Comparison of ENCODE assay signal across 18 cellular contexts in the genomic region with DNA sequence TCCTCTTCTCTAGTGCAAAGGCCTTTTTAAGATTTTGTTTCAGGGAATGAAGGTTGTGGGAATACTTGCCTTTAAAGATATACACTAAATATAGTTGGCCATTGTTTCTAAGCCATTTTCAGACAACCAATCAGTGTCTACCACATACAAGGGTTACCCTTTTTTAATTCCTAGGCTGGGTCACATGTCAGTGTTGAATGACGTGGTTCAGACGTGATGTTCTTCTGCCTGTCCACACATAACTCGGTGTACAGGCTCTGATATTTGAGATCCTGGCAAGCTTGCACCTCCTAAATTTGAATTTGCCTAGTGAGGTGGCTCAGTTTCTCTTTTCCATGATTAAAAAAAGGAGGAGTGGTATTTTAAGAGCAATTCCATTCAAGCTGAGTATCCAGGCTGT.
"Had no signal": no experiment of that assay in that cellular context is flagged by ENCODE, and none has a peak within 500 bp of the region (broad histone marks: within the 10 kb centered on the region; RNA-seq: fewer than 3 reads in every experiment).

No MANE protein-coding gene starts in this region.

- H3K36me3 ChIP-seq: neutrophil, uterus had no signal

- H3K4me3 ChIP-seq: uterus had no signal

- ATAC-seq: sciatic nerve; stimulated activated naive B cell treated with anti-CD40 and anti-IgM and Interleukin-4, amounts not matched to agents 10 μg/mL and 1 μg/mL and 100 μg/mL, for 72 hours had no signal

- H3K27me3 ChIP-seq: neutrophil, uterus had no signal

- DNase-seq: activated B cell treated with CpG ODN at 0.5 μM for 24 hours; activated CD4-positive, alpha-beta memory T cell treated with anti-CD3 and anti-CD28 coated beads for 36 hours; activated CD4-positive, alpha-beta T cell treated with anti-CD3 and anti-CD28 coated beads for 4 hours; activated naive CD4-positive, alpha-beta T cell treated with Interleukin-2 at 50 U/mL for 16 hours; activated naive CD8-positive, alpha-beta T cell treated with anti-CD3 and anti-CD28 coated beads for 36 hours; activated T-cell treated with anti-CD3 and anti-CD28 coated beads, Interleukin-2, amount 50 U/mL, for 48 hours; foreskin fibroblast; hippocampal formation; stimulated activated CD4-positive, alpha-beta T cell treated with anti-CD3 and anti-CD28 coated beads, Interleukin-2, amount 100 ng/mL, for 48 hours; stimulated activated CD8-positive, alpha-beta memory T cell treated with anti-CD3 and anti-CD28 coated beads, Interleukin-4, amount 100 ng/mL, for 48 hours; stimulated activated naive B cell treated with anti-CD40 and anti-IgM and Interleukin-4, amounts not matched to agents 10 μg/mL and 1 μg/mL and 100 μg/mL, for 72 hours; T1000; trophoblast cell; uterus had no signal

- H3K9me3 ChIP-seq: neutrophil, uterus had no signal

- H3K27ac ChIP-seq: epithelial cell of prostate, neutrophil, parathyroid adenoma, uterus had no signal

- H3K4me1 ChIP-seq: parathyroid adenoma, uterus had no signal

- H3K9ac ChIP-seq: parathyroid adenoma had no signal
